41 cellular contexts compared by ENCODE assay signal in genomic region chr20:47915495-47915894, GRCh38.
"Had no signal": no experiment of that assay in that cellular context is flagged by ENCODE, and none has a peak within 500 bp of the region (broad histone marks: within the 10 kb centered on the region; RNA-seq: fewer than 3 reads in every experiment).

No MANE protein-coding gene starts in this region.

- H3K36me3 ChIP-seq: adrenal gland, ascending aorta, brain microvascular endothelial cell, breast epithelium, cardiac muscle cell had no signal

- H3K27me3 ChIP-seq: adrenal gland, ascending aorta, body of pancreas, brain microvascular endothelial cell, breast epithelium, cardiac muscle cell had no signal

- H3K4me3 Mint-ChIP-seq: activated naive CD4-positive, alpha-beta T cell treated with anti-CD3 and anti-CD28 coated beads for 36 hours; activated naive CD4-positive, alpha-beta T cell treated with anti-CD3 and anti-CD28 coated beads, Interleukin-2, amount 10 ng/mL, durations not matched to agents 7 days and 5 days; activated naive CD4-positive, alpha-beta T cell treated with anti-CD3 and anti-CD28 coated beads, Interleukin-2, amount 50 U/mL, for 24 hours; activated naive CD8-positive, alpha-beta T cell; activated naive CD8-positive, alpha-beta T cell treated with anti-CD3 and anti-CD28 coated beads for 36 hours; activated naive CD8-positive, alpha-beta T cell treated with anti-CD3 and anti-CD28 coated beads, Interleukin-2, amount 10 ng/mL, durations not matched to agents 7 days and 5 days; activated naive CD8-positive, alpha-beta T cell treated with anti-CD3 and anti-CD28 coated beads, Interleukin-2, amount 50 U/mL, for 24 hours; activated T-cell treated with anti-CD3 and anti-CD28 coated beads, Interleukin-2, amount 50 U/mL, for 24 hours; activated T-cell treated with anti-CD3 and anti-CD28 coated beads, Interleukin-2, amount 50 U/mL, for 4 hours; activated T-cell treated with anti-CD3 and anti-CD28 coated beads, Interleukin-2, amount 50 U/mL, for 72 hours; activated T-helper 1 cell treated with anti-CD3 and anti-CD28 coated beads, Interleukin-12 subunit alpha, Interleukin-12 subunit beta, Interleukin-2, Interleukin-4 antibody, amounts not matched to agents 30 ng/mL and 10 ng/mL and 1 ng/mL, durations not matched to agents 14 hours and 24 hours and 36 hours; activated T-helper 17 cell treated with anti-CD3 and anti-CD28 coated beads, Interleukin-2, amount 50 U/mL, for 72 hours; central memory CD8-positive, alpha-beta T cell had no signal

- H3K36me3 Mint-ChIP-seq: activated naive CD4-positive, alpha-beta T cell treated with anti-CD3 and anti-CD28 coated beads, Interleukin-2, amount 10 ng/mL, durations not matched to agents 7 days and 5 days; activated naive CD4-positive, alpha-beta T cell treated with anti-CD3 and anti-CD28 coated beads, Interleukin-2, amount 50 U/mL, for 24 hours; activated naive CD8-positive, alpha-beta T cell treated with anti-CD3 and anti-CD28 coated beads for 36 hours; brain had no signal

- ATAC-seq: activated naive CD4-positive, alpha-beta T cell treated with anti-CD3 and anti-CD28 coated beads, Interleukin-2, amount 50 U/mL, for 72 hours; activated naive CD8-positive, alpha-beta T cell treated with anti-CD3 and anti-CD28 coated beads, Interleukin-2, amount 50 U/mL, for 24 hours; activated T-cell treated with anti-CD3 and anti-CD28 coated beads, Interleukin-2, amount 50 U/mL, for 4 hours; activated T-cell treated with anti-CD3 and anti-CD28 coated beads, Interleukin-2, amount 50 U/mL, for 72 hours; activated T-helper 17 cell treated with anti-CD3 and anti-CD28 coated beads, Interleukin-2, amount 50 U/mL, for 72 hours; body of pancreas had no signal

- H3K27ac ChIP-seq: adrenal gland, ascending aorta, body of pancreas, brain microvascular endothelial cell, breast epithelium, cardiac muscle cell had no signal

- DNase-seq: activated effector memory CD4-positive, alpha-beta T cell treated with anti-CD3 and anti-CD28 coated beads, Interleukin-2, amount 50 U/mL, for 16 hours; activated effector memory CD4-positive, alpha-beta T cell treated with Interleukin-2 at 50 U/mL for 16 hours; activated gamma-delta T cell; activated gamma-delta T cell treated with Interleukin-2 at 50 U/mL for 16 hours; activated naive CD4-positive, alpha-beta T cell; activated naive CD4-positive, alpha-beta T cell treated with anti-CD3 and anti-CD28 coated beads for 36 hours; activated naive CD4-positive, alpha-beta T cell treated with anti-CD3 and anti-CD28 coated beads, Interleukin-2, amount 10 ng/mL, durations not matched to agents 7 days and 5 days; activated naive CD4-positive, alpha-beta T cell treated with anti-CD3 and anti-CD28 coated beads, Interleukin-2, amount 50 U/mL, for 16 hours; activated naive CD4-positive, alpha-beta T cell treated with Interleukin-2 at 50 U/mL for 16 hours; activated naive CD8-positive, alpha-beta T cell treated with anti-CD3 and anti-CD28 coated beads for 36 hours; activated naive CD8-positive, alpha-beta T cell treated with anti-CD3 and anti-CD28 coated beads, Interleukin-2, amount 10 ng/mL, durations not matched to agents 7 days and 5 days; activated naive CD8-positive, alpha-beta T cell treated with anti-CD3 and anti-CD28 coated beads, Interleukin-2, amount 50 U/mL, for 24 hours; activated T-cell treated with anti-CD3 and anti-CD28 coated beads for 4 hours; activated T-cell treated with anti-CD3 and anti-CD28 coated beads, Interleukin-2, amount 50 U/mL, for 1 hour; activated T-cell treated with anti-CD3 and anti-CD28 coated beads, Interleukin-2, amount 50 U/mL, for 24 hours; activated T-cell treated with anti-CD3 and anti-CD28 coated beads, Interleukin-2, amount 50 U/mL, for 4 hours; activated T-cell treated with anti-CD3 and anti-CD28 coated beads, Interleukin-2, amount 50 U/mL, for 48 hours; activated T-cell treated with anti-CD3 and anti-CD28 coated beads, Interleukin-2, amount 50 U/mL, for 72 hours; adrenal gland; amniotic stem cell; amygdala; anterior cingulate cortex; aorta; body of pancreas; brain microvascular endothelial cell; caudate nucleus; central memory CD4-positive, alpha-beta T cell; cerebellar nuclear complex had no signal

- H3K27ac Mint-ChIP-seq: activated naive CD4-positive, alpha-beta T cell treated with anti-CD3 and anti-CD28 coated beads for 36 hours; activated naive CD4-positive, alpha-beta T cell treated with anti-CD3 and anti-CD28 coated beads, Interleukin-2, amount 10 ng/mL, durations not matched to agents 7 days and 5 days; activated naive CD4-positive, alpha-beta T cell treated with anti-CD3 and anti-CD28 coated beads, Interleukin-2, amount 50 U/mL, for 24 hours; activated naive CD4-positive, alpha-beta T cell treated with anti-CD3 and anti-CD28 coated beads, Interleukin-2, amount 50 U/mL, for 72 hours; activated naive CD8-positive, alpha-beta T cell; activated naive CD8-positive, alpha-beta T cell treated with anti-CD3 and anti-CD28 coated beads for 36 hours; activated naive CD8-positive, alpha-beta T cell treated with anti-CD3 and anti-CD28 coated beads, Interleukin-2, amount 10 ng/mL, durations not matched to agents 7 days and 5 days; activated naive CD8-positive, alpha-beta T cell treated with anti-CD3 and anti-CD28 coated beads, Interleukin-2, amount 50 U/mL, for 24 hours; activated T-cell treated with anti-CD3 and anti-CD28 coated beads, Interleukin-2, amount 50 U/mL, for 24 hours; activated T-cell treated with anti-CD3 and anti-CD28 coated beads, Interleukin-2, amount 50 U/mL, for 72 hours; activated T-helper 1 cell treated with anti-CD3 and anti-CD28 coated beads, Interleukin-12 subunit alpha, Interleukin-12 subunit beta, Interleukin-2, Interleukin-4 antibody, amounts not matched to agents 30 ng/mL and 10 ng/mL and 1 ng/mL, durations not matched to agents 14 hours and 24 hours and 36 hours; activated T-helper 17 cell treated with anti-CD3 and anti-CD28 coated beads, Interleukin-2, amount 50 U/mL, for 72 hours; activated T-helper 2 cell treated with anti-CD3 and anti-CD28 coated beads, Interferon-gamma antibody, Interleukin-2, Interleukin-4, amounts not matched to agents 10 μg/mL and 5 μg/mL and 100 μg/mL, durations not matched to agents 14 hours and 24 hours and 36 hours had no signal

- H3K4me1 Mint-ChIP-seq: activated naive CD4-positive, alpha-beta T cell treated with anti-CD3 and anti-CD28 coated beads, Interleukin-2, amount 10 ng/mL, durations not matched to agents 7 days and 5 days; activated naive CD4-positive, alpha-beta T cell treated with anti-CD3 and anti-CD28 coated beads, Interleukin-2, amount 50 U/mL, for 24 hours; activated naive CD8-positive, alpha-beta T cell treated with anti-CD3 and anti-CD28 coated beads for 36 hours; activated naive CD8-positive, alpha-beta T cell treated with anti-CD3 and anti-CD28 coated beads, Interleukin-2, amount 50 U/mL, for 24 hours; activated T-helper 17 cell treated with anti-CD3 and anti-CD28 coated beads, Interleukin-2, amount 50 U/mL, for 72 hours; central memory CD8-positive, alpha-beta T cell had no signal

- H3K9me3 ChIP-seq: adrenal gland, ascending aorta, breast epithelium had no signal

- H3K4me1 ChIP-seq: adrenal gland, ascending aorta, body of pancreas, breast epithelium had no signal

- H3K9me3 Mint-ChIP-seq: activated naive CD4-positive, alpha-beta T cell treated with anti-CD3 and anti-CD28 coated beads, Interleukin-2, amount 50 U/mL, for 24 hours had no signal

- H3K4me3 ChIP-seq: adrenal gland, ascending aorta, body of pancreas, breast epithelium, cardiac muscle cell had no signal

- FAIRE-seq: astrocyte, bronchial epithelial cell had no signal
